In genomic region chr13:111474136-111475002, GRCh38 we compare ENCODE assay signal across 8 cellular contexts.
A peak's percentile ranks its signal among the peaks of the same experiment; 100 is the strongest.
DNase-seq lines count a peak whose midpoint lies in the region; ATAC-seq, FAIRE-seq and TF ChIP-seq lines count a peak whose summit lies in the region.

No MANE protein-coding gene starts in this region.

- no peaks in the 10 kb centered on the region for H3K4me1 ChIP-seq in left ventricle myocardium inferior
- no peaks in the 10 kb centered on the region for H3K4me1 ChIP-seq in small intestine (ENCODE audit: control insufficient read depth in 2 of 2, insufficient read depth in 1 of 2, low read depth in 1 of 2, low read length in 1 of 2)

- H3K9me3 Mint-ChIP-seq in WTC11: no peaks in the 10 kb centered on the region

- intact Hi-C loops in left ventricle myocardium inferior (cut with micrococcal nuclease): loop anchor here (5.0 to 10.0 kb wide), 2 partner anchors 968 to 1130 kb away; no protein-coding TSS in a partner anchor

- ATAC-seq in WTC11: peak; percentile 86
- no peak for ATAC-seq in GM21619 (IDR thresholded peaks at IDR 0.05; ENCODE audit: unreplicated experiment)

- DNase-seq in NCI-H82 (lab: John Stamatoyannopoulos, UW) (peak; percentile 74), NCI-H82 treated with DMSO at 0.1 percent for 48 hours (lab: John Stamatoyannopoulos, UW; ENCODE audit: unreplicated experiment) (no peak), NCI-H1694 (lab: John Stamatoyannopoulos, UW) (peak; percentile 56), WTC11 (ENCODE audit: low spot score) (no peak), left ventricle myocardium inferior (no peak), small intestine (peak; percentile 37), cortex of kidney (lab: John Stamatoyannopoulos, UW) (no peak)

- no peak overlapping the region for H3K27ac Mint-ChIP-seq in WTC11

- H3K4me3 ChIP-seq in left ventricle myocardium inferior (no peak overlapping the region), small intestine (ENCODE audit: low read depth in 1 of 2, low read length in 2 of 2) (no peak overlapping the region)

- no peaks in the 10 kb centered on the region for H3K9me3 ChIP-seq in left ventricle myocardium inferior (replicated peaks)
- H3K9me3 ChIP-seq in small intestine (ENCODE audit: control insufficient read depth, low read depth): no peaks in the 10 kb centered on the region

- H3K27me3 ChIP-seq in left ventricle myocardium inferior (ENCODE audit: low read depth) (peaks cover 63% of the 10 kb centered on the region), small intestine (ENCODE audit: control insufficient read depth in 2 of 2, insufficient read depth in 2 of 2, low read length in 2 of 2) (no peaks in the 10 kb centered on the region)

- H3K36me3 Mint-ChIP-seq in WTC11: no peaks in the 10 kb centered on the region

- H3K27ac ChIP-seq in left ventricle myocardium inferior (replicated peaks) (no peak overlapping the region), small intestine (ENCODE audit: low read depth in 1 of 2, low read length in 1 of 2) (no peak overlapping the region)

- CTCF ChIA-PET in WTC11 (lab: Charles Lee): interaction anchor here (0.6 to 2.9 kb wide), 35 partner anchors 9 to 976 kb away, joined by 3 to 39 read pairs (median 4); no protein-coding TSS in a partner anchor

- H3K4me3 Mint-ChIP-seq in WTC11: no peak overlapping the region

- POLR2A ChIA-PET in WTC11 (lab: Charles Lee): no interaction called here

- H3K27me3 Mint-ChIP-seq in WTC11 (ENCODE audit: low read depth): no peaks in the 10 kb centered on the region

- FAIRE-seq in small intestine (lab: Jason Lieb, UNC): no peak

- H3K36me3 ChIP-seq in left ventricle myocardium inferior (no peaks in the 10 kb centered on the region), small intestine (ENCODE audit: control insufficient read depth in 2 of 2, insufficient read depth in 2 of 2, low read length in 2 of 2) (no peaks in the 10 kb centered on the region)

- TF ChIP-seq CTCF in WTC11 (IDR thresholded peaks at IDR 0.05) (peak; percentile 50), left ventricle myocardium inferior (IDR thresholded peaks at IDR 0.05; ENCODE audit: borderline replicate concordance) (peak; percentile 72)

- WGBS in small intestine, 3 donors: 60 to 66% (median 63%) methylated on average over 23 of the region's 23 CpGs

- no peaks in the 10 kb centered on the region for H3K4me1 Mint-ChIP-seq in WTC11

TF ChIP-seq in WTC11, 78 proteins besides CTCF, POLR2A, EP300 and RAD21 (continues in another document):
- no peak for TF ChIP-seq TP53 (CRISPR knock-in tag; IDR thresholded peaks at IDR 0.05)
- TF ChIP-seq ZNF416 (CRISPR knock-in tag; IDR thresholded peaks at IDR 0.05): no peak
- no peak for TF ChIP-seq JUN (CRISPR knock-in tag; IDR thresholded peaks at IDR 0.05)
- no peak for TF ChIP-seq ZNF121 (CRISPR knock-in tag; IDR thresholded peaks at IDR 0.05)
- TF ChIP-seq, protein P1, sequence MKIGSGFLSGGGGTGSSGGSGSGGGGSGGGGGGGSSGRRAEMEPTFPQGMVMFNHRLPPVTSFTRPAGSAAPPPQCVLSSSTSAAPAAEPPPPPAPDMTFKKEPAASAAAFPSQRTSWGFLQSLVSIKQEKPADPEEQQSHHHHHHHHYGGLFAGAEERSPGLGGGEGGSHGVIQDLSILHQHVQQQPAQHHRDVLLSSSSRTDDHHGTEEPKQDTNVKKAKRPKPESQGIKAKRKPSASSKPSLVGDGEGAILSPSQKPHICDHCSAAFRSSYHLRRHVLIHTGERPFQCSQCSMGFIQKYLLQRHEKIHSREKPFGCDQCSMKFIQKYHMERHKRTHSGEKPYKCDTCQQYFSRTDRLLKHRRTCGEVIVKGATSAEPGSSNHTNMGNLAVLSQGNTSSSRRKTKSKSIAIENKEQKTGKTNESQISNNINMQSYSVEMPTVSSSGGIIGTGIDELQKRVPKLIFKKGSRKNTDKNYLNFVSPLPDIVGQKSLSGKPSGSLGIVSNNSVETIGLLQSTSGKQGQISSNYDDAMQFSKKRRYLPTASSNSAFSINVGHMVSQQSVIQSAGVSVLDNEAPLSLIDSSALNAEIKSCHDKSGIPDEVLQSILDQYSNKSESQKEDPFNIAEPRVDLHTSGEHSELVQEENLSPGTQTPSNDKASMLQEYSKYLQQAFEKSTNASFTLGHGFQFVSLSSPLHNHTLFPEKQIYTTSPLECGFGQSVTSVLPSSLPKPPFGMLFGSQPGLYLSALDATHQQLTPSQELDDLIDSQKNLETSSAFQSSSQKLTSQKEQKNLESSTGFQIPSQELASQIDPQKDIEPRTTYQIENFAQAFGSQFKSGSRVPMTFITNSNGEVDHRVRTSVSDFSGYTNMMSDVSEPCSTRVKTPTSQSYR (CRISPR knock-in tag; IDR thresholded peaks at IDR 0.05): no peak
- no peak for TF ChIP-seq ARID4B (CRISPR knock-in tag; IDR thresholded peaks at IDR 0.05; ENCODE audit: borderline replicate concordance)
- no peak for TF ChIP-seq ZNF423 (CRISPR knock-in tag; IDR thresholded peaks at IDR 0.05)
- no peak for TF ChIP-seq ZNF317 (CRISPR knock-in tag; IDR thresholded peaks at IDR 0.05; ENCODE audit: borderline replicate concordance, low read depth)
- TF ChIP-seq ELF4 (CRISPR knock-in tag; IDR thresholded peaks at IDR 0.05; ENCODE audit: low read depth): no peak
- no peak for TF ChIP-seq GRHL2 (CRISPR knock-in tag; IDR thresholded peaks at IDR 0.05; ENCODE audit: insufficient replicate concordance, severe bottlenecking)
- TF ChIP-seq, protein P2, sequence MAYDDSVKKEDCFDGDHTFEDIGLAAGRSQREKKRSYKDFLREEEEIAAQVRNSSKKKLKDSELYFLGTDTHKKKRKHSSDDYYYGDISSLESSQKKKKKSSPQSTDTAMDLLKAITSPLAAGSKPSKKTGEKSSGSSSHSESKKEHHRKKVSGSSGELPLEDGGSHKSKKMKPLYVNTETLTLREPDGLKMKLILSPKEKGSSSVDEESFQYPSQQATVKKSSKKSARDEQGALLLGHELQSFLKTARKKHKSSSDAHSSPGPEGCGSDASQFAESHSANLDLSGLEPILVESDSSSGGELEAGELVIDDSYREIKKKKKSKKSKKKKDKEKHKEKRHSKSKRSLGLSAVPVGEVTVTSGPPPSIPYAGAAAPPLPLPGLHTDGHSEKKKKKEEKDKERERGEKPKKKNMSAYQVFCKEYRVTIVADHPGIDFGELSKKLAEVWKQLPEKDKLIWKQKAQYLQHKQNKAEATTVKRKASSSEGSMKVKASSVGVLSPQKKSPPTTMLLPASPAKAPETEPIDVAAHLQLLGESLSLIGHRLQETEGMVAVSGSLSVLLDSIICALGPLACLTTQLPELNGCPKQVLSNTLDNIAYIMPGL (CRISPR knock-in tag; IDR thresholded peaks at IDR 0.05): no peak
- TF ChIP-seq, protein P3, sequence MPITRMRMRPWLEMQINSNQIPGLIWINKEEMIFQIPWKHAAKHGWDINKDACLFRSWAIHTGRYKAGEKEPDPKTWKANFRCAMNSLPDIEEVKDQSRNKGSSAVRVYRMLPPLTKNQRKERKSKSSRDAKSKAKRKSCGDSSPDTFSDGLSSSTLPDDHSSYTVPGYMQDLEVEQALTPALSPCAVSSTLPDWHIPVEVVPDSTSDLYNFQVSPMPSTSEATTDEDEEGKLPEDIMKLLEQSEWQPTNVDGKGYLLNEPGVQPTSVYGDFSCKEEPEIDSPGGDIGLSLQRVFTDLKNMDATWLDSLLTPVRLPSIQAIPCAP (CRISPR knock-in tag; IDR thresholded peaks at IDR 0.05): no peak
- TF ChIP-seq, protein P4, sequence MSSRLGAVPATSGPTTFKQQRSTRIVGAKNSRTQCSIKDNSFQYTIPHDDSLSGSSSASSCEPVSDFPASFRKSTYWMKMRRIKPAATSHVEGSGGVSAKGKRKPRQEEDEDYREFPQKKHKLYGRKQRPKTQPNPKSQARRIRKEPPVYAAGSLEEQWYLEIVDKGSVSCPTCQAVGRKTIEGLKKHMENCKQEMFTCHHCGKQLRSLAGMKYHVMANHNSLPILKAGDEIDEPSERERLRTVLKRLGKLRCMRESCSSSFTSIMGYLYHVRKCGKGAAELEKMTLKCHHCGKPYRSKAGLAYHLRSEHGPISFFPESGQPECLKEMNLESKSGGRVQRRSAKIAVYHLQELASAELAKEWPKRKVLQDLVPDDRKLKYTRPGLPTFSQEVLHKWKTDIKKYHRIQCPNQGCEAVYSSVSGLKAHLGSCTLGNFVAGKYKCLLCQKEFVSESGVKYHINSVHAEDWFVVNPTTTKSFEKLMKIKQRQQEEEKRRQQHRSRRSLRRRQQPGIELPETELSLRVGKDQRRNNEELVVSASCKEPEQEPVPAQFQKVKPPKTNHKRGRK (CRISPR knock-in tag; IDR thresholded peaks at IDR 0.05; ENCODE audit: borderline replicate concordance): no peak

Comparison
In these comparisons a context has a peak if more than half of its experiments do, and no peak if none do; other contexts are left out.
1. DNase-seq: peak in NCI-H82 (single experiment), NCI-H1694 (single experiment) and small intestine (single experiment); none in NCI-H82 treated with DMSO at 0.1 percent for 48 hours (single experiment), WTC11 (single experiment), left ventricle myocardium inferior (single experiment) and cortex of kidney (single experiment).